Comparison of ENCODE assay signal across 21 cellular contexts in genomic region chr20:48817367-48818030, GRCh38. TPM values are rescaled to one million over a fixed set of nuclear protein-coding genes. Genes with fewer than 3 reads are reported as not detected.
DNase-seq lines count a peak whose midpoint lies in the region; TF ChIP-seq lines count a peak whose summit lies in the region.
"Had no signal": no experiment of that assay in that cellular context is flagged by ENCODE, and none has a peak within 500 bp of the region (broad histone marks: within the 10 kb centered on the region; RNA-seq: fewer than 3 reads in every experiment).

No MANE protein-coding gene starts in this region.

- no peaks in the 10 kb centered on the region for H3K79me2 ChIP-seq in GM23248 (ENCODE audit: insufficient read depth)

- CTCF ChIA-PET in activated CD4-positive, alpha-beta memory T cell treated with anti-CD3 and anti-CD28 coated beads for 36 hours (lab: Charles Lee), result interaction anchor here (0.8 to 1.0 kb wide), 3 partner anchors 9 to 25 kb away, joined by 3 to 4 read pairs (median 4); no protein-coding TSS in a partner anchor

- H3K27me3 ChIP-seq in GM23248 (replicated peaks; ENCODE audit: insufficient read depth), result no peaks in the 10 kb centered on the region
- H3K27me3 ChIP-seq: heart left ventricle had no signal

- no peaks in the 10 kb centered on the region for H4K20me1 ChIP-seq in GM23248 (ENCODE audit: insufficient read depth)

- H3K9me3 ChIP-seq in GM23248 (ENCODE audit: low read depth), result no peaks in the 10 kb centered on the region
- H3K9me3 ChIP-seq: esophagus squamous epithelium, heart left ventricle, sigmoid colon, transverse colon had no signal

- H3K9me3 Mint-ChIP-seq in CD14-positive monocyte (no peaks in the 10 kb centered on the region), immature natural killer cell (no peaks in the 10 kb centered on the region), progenitor cell of endocrine pancreas (ENCODE audit: low read depth) (no peaks in the 10 kb centered on the region)
- H3K9me3 Mint-ChIP-seq in activated CD4-positive, alpha-beta memory T cell treated with anti-CD3 and anti-CD28 coated beads for 36 hours, result no peaks in the 10 kb centered on the region
- H3K9me3 Mint-ChIP-seq: activated T-helper 17 cell treated with anti-CD3 and anti-CD28 coated beads, Interleukin-2, amount 50 U/mL, for 72 hours had no signal

- H3K4me1 ChIP-seq in GM23248 (ENCODE audit: insufficient read depth), result no peaks in the 10 kb centered on the region
- H3K4me1 ChIP-seq: sigmoid colon had no signal

- no peak overlapping the region for H3K4me2 ChIP-seq in GM23248 (ENCODE audit: unreplicated experiment)

- H3K4me3 ChIP-seq in GM23248, result no peak overlapping the region
- H3K4me3 ChIP-seq: coronary artery, esophagus squamous epithelium, sigmoid colon, transverse colon had no signal

- intact Hi-C loops in CD14-positive monocyte (cut with micrococcal nuclease), result no loop called here
- intact Hi-C loops in activated CD4-positive, alpha-beta memory T cell treated with anti-CD3 and anti-CD28 coated beads for 36 hours (cut with micrococcal nuclease), result loop anchor here (1.0 to 5.0 kb wide), 2 partner anchors 33 to 160 kb away; no protein-coding TSS in a partner anchor

- H3K9ac ChIP-seq in GM23248, result no peak overlapping the region

- peak; percentile 41 for DNase-seq in NOMO-1 treated with DMSO at 0.1 percent for 48 hours (lab: John Stamatoyannopoulos, UW; ENCODE audit: unreplicated experiment)
- DNase-seq in NOMO-1 treated with dmso at 0.1 percent for 144 hours (lab: John Stamatoyannopoulos, UW; ENCODE audit: unreplicated experiment), result no peak
- peak; percentile 9 for DNase-seq in CD14-positive monocyte (ENCODE audit: low spot score)
- no peak for DNase-seq in activated CD4-positive, alpha-beta memory T cell treated with anti-CD3 and anti-CD28 coated beads for 36 hours
- DNase-seq in immature natural killer cell, result no peak
- DNase-seq in progenitor cell of endocrine pancreas (ENCODE audit: low spot score, unreplicated experiment), result no peak
- DNase-seq in NCI-H1694 treated with DMSO at 0.1 percent for 48 hours (lab: John Stamatoyannopoulos, UW), result no peak
- DNase-seq in GM23248, result no peak
- DNase-seq: 8988T; esophagus squamous epithelium; H7; heart left ventricle; islet precursor cell; NCI-H526 treated with DMSO at 0.1 percent for 48 hours; nucleus accumbens; sigmoid colon; stimulated activated CD4-positive, alpha-beta T cell treated with anti-CD3 and anti-CD28 coated beads, Interleukin-4, amount 100 ng/mL, for 1 hour; stimulated activated CD8-positive, alpha-beta memory T cell treated with anti-CD3 and anti-CD28 coated beads, Interleukin-4, amount 100 ng/mL, for 48 hours; transverse colon had no signal

- H3K4me1 Mint-ChIP-seq in CD14-positive monocyte (peaks cover 73% of the 10 kb centered on the region), immature natural killer cell (no peaks in the 10 kb centered on the region), progenitor cell of endocrine pancreas (ENCODE audit: low read depth) (no peaks in the 10 kb centered on the region)
- H3K4me1 Mint-ChIP-seq in activated CD4-positive, alpha-beta memory T cell treated with anti-CD3 and anti-CD28 coated beads for 36 hours (ENCODE audit: low read depth), result peaks cover 79% of the 10 kb centered on the region

- no peaks in the 10 kb centered on the region for H3K36me3 ChIP-seq in GM23248 (ENCODE audit: low read depth)
- H3K36me3 ChIP-seq: esophagus squamous epithelium, sigmoid colon, transverse colon had no signal

- no peak overlapping the region for H2AFZ ChIP-seq in GM23248

- no peaks in the 10 kb centered on the region for H3F3A ChIP-seq in GM23248 (ENCODE audit: insufficient read depth)

- H3K27ac Mint-ChIP-seq in CD14-positive monocyte, result peak overlapping the region; percentile 51 to 87 (median 80)
- H3K27ac Mint-ChIP-seq in activated CD4-positive, alpha-beta memory T cell treated with anti-CD3 and anti-CD28 coated beads for 36 hours, result peak overlapping the region; percentile 98
- H3K27ac Mint-ChIP-seq in immature natural killer cell, result peak overlapping the region in 2 of 6 donors; percentile 94 to 99
- no peak overlapping the region for H3K27ac Mint-ChIP-seq in progenitor cell of endocrine pancreas
- H3K27ac Mint-ChIP-seq: activated T-helper 17 cell treated with anti-CD3 and anti-CD28 coated beads, Interleukin-2, amount 50 U/mL, for 72 hours had no signal

- WGBS in GM23248 (ENCODE audit: low coverage in 1 of 2, low lambda C conversion rate in 2 of 2, missing lambda C conversion rate in 2 of 2), 2 experiments, result 80 to 82% methylated on average over 4 of the region's 4 CpGs

- TF ChIP-seq CTCF in CD14-positive monocyte (IDR thresholded peaks at IDR 0.05) (no peak), progenitor cell of endocrine pancreas (IDR thresholded peaks at IDR 0.05; ENCODE audit: unreplicated experiment) (no peak)

- H3K36me3 Mint-ChIP-seq in CD14-positive monocyte (peaks cover 50 to 68% of the 10 kb centered on the region in 2 donors), immature natural killer cell (peaks cover 4 to 24% (median 11%) of the 10 kb centered on the region in 3 donors), progenitor cell of endocrine pancreas (ENCODE audit: insufficient read depth) (no peaks in the 10 kb centered on the region)
- H3K36me3 Mint-ChIP-seq in activated CD4-positive, alpha-beta memory T cell treated with anti-CD3 and anti-CD28 coated beads for 36 hours, result peaks cover 25% of the 10 kb centered on the region

- no peaks in the 10 kb centered on the region for H3K9me2 ChIP-seq in GM23248 (ENCODE audit: insufficient read depth)

- H3K27me3 Mint-ChIP-seq in CD14-positive monocyte (ENCODE audit: low read depth in 3 of 3) (no peaks in the 10 kb centered on the region), immature natural killer cell (ENCODE audit: low read depth in 3 of 3) (peaks cover 0 to 4% (median 2%) of the 10 kb centered on the region in 3 donors), progenitor cell of endocrine pancreas (peaks cover 35% of the 10 kb centered on the region)
- no peaks in the 10 kb centered on the region for H3K27me3 Mint-ChIP-seq in activated CD4-positive, alpha-beta memory T cell treated with anti-CD3 and anti-CD28 coated beads for 36 hours
- H3K27me3 Mint-ChIP-seq: activated T-helper 17 cell treated with anti-CD3 and anti-CD28 coated beads, Interleukin-2, amount 50 U/mL, for 72 hours had no signal

- POLR2A ChIA-PET in activated CD4-positive, alpha-beta memory T cell treated with anti-CD3 and anti-CD28 coated beads for 36 hours (lab: Charles Lee), result interaction anchor here (1.0 to 3.0 kb wide), 5 partner anchors 10 to 101 kb away, joined by 3 to 15 read pairs (median 6); partner anchors contain the start of gene PREX1

- H3K27ac ChIP-seq in GM23248, result no peak overlapping the region
- H3K27ac ChIP-seq: coronary artery, sigmoid colon had no signal

- in situ Hi-C loops in GM23248 (cut with MboI), result no loop called here

- H3K4me3 Mint-ChIP-seq in CD14-positive monocyte (peak overlapping the region in 1 of 2 donors; percentile 62), immature natural killer cell (peak overlapping the region; percentile 93 to 99 (median 98)), progenitor cell of endocrine pancreas (ENCODE audit: low read depth) (no peak overlapping the region)
- peak overlapping the region; percentile 51 for H3K4me3 Mint-ChIP-seq in activated CD4-positive, alpha-beta memory T cell treated with anti-CD3 and anti-CD28 coated beads for 36 hours
- H3K4me3 Mint-ChIP-seq: activated T-helper 17 cell treated with anti-CD3 and anti-CD28 coated beads, Interleukin-2, amount 50 U/mL, for 72 hours had no signal

RNA-seq across cellular contexts. Expression of gene PREX1, which starts 10.3 kb away (rescaled TPM):
- 10 to 100 TPM; 24.3 to 27.5 TPM for polyA plus RNA-seq in CD14-positive monocyte
- 10 to 100 TPM; 91.5 to 92.8 TPM for total RNA-seq in activated CD4-positive, alpha-beta memory T cell treated with anti-CD3 and anti-CD28 coated beads for 36 hours
- polyA plus RNA-seq in immature natural killer cell, result 10 to 100 TPM; 30.5 to 94.3 (median 54.9) TPM
- total RNA-seq in progenitor cell of endocrine pancreas, result 2.9 and 3.7 TPM in 2 replicates
- 0.63 and 0.65 TPM in 2 replicates for total RNA-seq in GM23248 (2014; rRNA removed; shearing (Covaris generic))
- polyA plus RNA-seq in GM23248 (2016; fragmentation: Nextera tagmentation; extraction: Ambion mirVana), result 0.13 and 0.18 TPM in 2 replicates

Comparison
In these comparisons a context has a peak if more than half of its experiments do, and no peak if none do; other contexts are left out.
1. DNase-seq: peak in NOMO-1 treated with DMSO at 0.1 percent for 48 hours (single experiment) and CD14-positive monocyte (single experiment); none in NOMO-1 treated with dmso at 0.1 percent for 144 hours (single experiment), activated CD4-positive, alpha-beta memory T cell treated with anti-CD3 and anti-CD28 coated beads for 36 hours (single experiment), immature natural killer cell (0 of 3), progenitor cell of endocrine pancreas (single experiment), NCI-H1694 treated with DMSO at 0.1 percent for 48 hours (single experiment) and GM23248 (single experiment).
2. RNA of gene PREX1, which starts 10.3 kb away (total RNA-seq): 91.5 to 92.8 TPM in activated CD4-positive, alpha-beta memory T cell treated with anti-CD3 and anti-CD28 coated beads for 36 hours; 2.9 to 3.7 TPM in progenitor cell of endocrine pancreas and 0.63 to 0.65 TPM in GM23248; every median in the first group is over 10 times any median in the second.